38 cellular contexts compared by ENCODE assay signal in the genomic region with DNA sequence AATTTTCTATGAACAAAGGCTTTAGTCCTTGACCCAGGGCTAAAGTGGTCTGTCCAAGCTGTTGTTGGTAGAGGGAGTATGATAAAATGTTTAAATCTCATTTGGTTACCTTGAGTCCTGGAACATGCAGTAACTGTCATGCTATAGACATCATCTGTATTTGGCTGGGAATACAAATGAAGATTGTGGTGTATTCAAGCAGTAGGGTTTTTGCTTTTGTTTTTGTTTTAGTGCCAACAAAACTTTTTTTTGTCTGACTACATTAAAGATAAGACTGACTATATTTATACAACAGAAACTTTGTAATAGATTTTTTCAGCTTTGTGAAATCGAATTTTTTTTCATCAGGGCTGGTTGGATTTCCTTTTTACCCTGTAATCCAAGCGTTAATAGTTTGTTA.
"Had no signal": no experiment of that assay in that cellular context is flagged by ENCODE, and none has a peak within 500 bp of the region (broad histone marks: within the 10 kb centered on the region; RNA-seq: fewer than 3 reads in every experiment).

No MANE protein-coding gene starts in this region.

- H3K4me1 ChIP-seq: adrenal gland, ascending aorta, breast epithelium had no signal

- H3K4me1 Mint-ChIP-seq: activated naive CD4-positive, alpha-beta T cell treated with anti-CD3 and anti-CD28 coated beads, Interleukin-2, amount 50 U/mL, for 24 hours; activated naive CD8-positive, alpha-beta T cell treated with anti-CD3 and anti-CD28 coated beads for 36 hours; activated T-helper 17 cell treated with anti-CD3 and anti-CD28 coated beads, Interleukin-2, amount 50 U/mL, for 72 hours; central memory CD8-positive, alpha-beta T cell had no signal

- H3K36me3 ChIP-seq: adrenal gland, ascending aorta, brain microvascular endothelial cell, breast epithelium, cardiac muscle cell had no signal

- H3K9me3 ChIP-seq: adrenal gland, ascending aorta, body of pancreas, breast epithelium had no signal

- H3K27ac ChIP-seq: adrenal gland, ascending aorta, body of pancreas, brain microvascular endothelial cell, breast epithelium, cardiac muscle cell had no signal

- H3K27me3 ChIP-seq: adrenal gland, ascending aorta, body of pancreas, brain microvascular endothelial cell, breast epithelium, cardiac muscle cell had no signal

- H3K9me3 Mint-ChIP-seq: activated naive CD4-positive, alpha-beta T cell treated with anti-CD3 and anti-CD28 coated beads for 36 hours; activated naive CD4-positive, alpha-beta T cell treated with anti-CD3 and anti-CD28 coated beads, Interleukin-2, amount 10 ng/mL, durations not matched to agents 7 days and 5 days; activated naive CD4-positive, alpha-beta T cell treated with anti-CD3 and anti-CD28 coated beads, Interleukin-2, amount 50 U/mL, for 24 hours; activated naive CD4-positive, alpha-beta T cell treated with anti-CD3 and anti-CD28 coated beads, Interleukin-2, amount 50 U/mL, for 72 hours; activated naive CD8-positive, alpha-beta T cell treated with anti-CD3 and anti-CD28 coated beads for 36 hours; activated naive CD8-positive, alpha-beta T cell treated with anti-CD3 and anti-CD28 coated beads, Interleukin-2, amount 10 ng/mL, durations not matched to agents 7 days and 5 days; activated naive CD8-positive, alpha-beta T cell treated with anti-CD3 and anti-CD28 coated beads, Interleukin-2, amount 50 U/mL, for 24 hours; activated T-cell treated with anti-CD3 and anti-CD28 coated beads, Interleukin-2, amount 50 U/mL, for 24 hours; activated T-cell treated with anti-CD3 and anti-CD28 coated beads, Interleukin-2, amount 50 U/mL, for 4 hours; activated T-cell treated with anti-CD3 and anti-CD28 coated beads, Interleukin-2, amount 50 U/mL, for 72 hours; activated T-helper 1 cell treated with anti-CD3 and anti-CD28 coated beads, Interleukin-12 subunit alpha, Interleukin-12 subunit beta, Interleukin-2, Interleukin-4 antibody, amounts not matched to agents 30 ng/mL and 10 ng/mL and 1 ng/mL, durations not matched to agents 14 hours and 24 hours and 36 hours; activated T-helper 17 cell treated with anti-CD3 and anti-CD28 coated beads, Interleukin-2, amount 50 U/mL, for 72 hours; activated T-helper 2 cell treated with anti-CD3 and anti-CD28 coated beads, Interferon-gamma antibody, Interleukin-2, Interleukin-4, amounts not matched to agents 10 μg/mL and 5 μg/mL and 100 μg/mL, durations not matched to agents 14 hours and 24 hours and 36 hours; central memory CD8-positive, alpha-beta T cell had no signal

- ATAC-seq: activated naive CD4-positive, alpha-beta T cell treated with anti-CD3 and anti-CD28 coated beads, Interleukin-2, amount 50 U/mL, for 72 hours; activated naive CD8-positive, alpha-beta T cell treated with anti-CD3 and anti-CD28 coated beads, Interleukin-2, amount 50 U/mL, for 24 hours; activated T-cell treated with anti-CD3 and anti-CD28 coated beads, Interleukin-2, amount 50 U/mL, for 4 hours; activated T-cell treated with anti-CD3 and anti-CD28 coated beads, Interleukin-2, amount 50 U/mL, for 72 hours; activated T-helper 17 cell treated with anti-CD3 and anti-CD28 coated beads, Interleukin-2, amount 50 U/mL, for 72 hours; body of pancreas had no signal

- H3K27me3 Mint-ChIP-seq: activated naive CD4-positive, alpha-beta T cell treated with anti-CD3 and anti-CD28 coated beads, Interleukin-2, amount 50 U/mL, for 24 hours; activated naive CD8-positive, alpha-beta T cell; activated naive CD8-positive, alpha-beta T cell treated with anti-CD3 and anti-CD28 coated beads for 36 hours; activated naive CD8-positive, alpha-beta T cell treated with anti-CD3 and anti-CD28 coated beads, Interleukin-2, amount 10 ng/mL, durations not matched to agents 7 days and 5 days; activated naive CD8-positive, alpha-beta T cell treated with anti-CD3 and anti-CD28 coated beads, Interleukin-2, amount 50 U/mL, for 24 hours; activated T-cell treated with anti-CD3 and anti-CD28 coated beads, Interleukin-2, amount 50 U/mL, for 24 hours; activated T-helper 17 cell treated with anti-CD3 and anti-CD28 coated beads, Interleukin-2, amount 50 U/mL, for 72 hours; brain; central memory CD8-positive, alpha-beta T cell had no signal

- H3K27ac Mint-ChIP-seq: activated naive CD4-positive, alpha-beta T cell treated with anti-CD3 and anti-CD28 coated beads for 36 hours; activated naive CD4-positive, alpha-beta T cell treated with anti-CD3 and anti-CD28 coated beads, Interleukin-2, amount 10 ng/mL, durations not matched to agents 7 days and 5 days; activated naive CD4-positive, alpha-beta T cell treated with anti-CD3 and anti-CD28 coated beads, Interleukin-2, amount 50 U/mL, for 24 hours; activated naive CD4-positive, alpha-beta T cell treated with anti-CD3 and anti-CD28 coated beads, Interleukin-2, amount 50 U/mL, for 72 hours; activated naive CD8-positive, alpha-beta T cell; activated naive CD8-positive, alpha-beta T cell treated with anti-CD3 and anti-CD28 coated beads for 36 hours; activated naive CD8-positive, alpha-beta T cell treated with anti-CD3 and anti-CD28 coated beads, Interleukin-2, amount 10 ng/mL, durations not matched to agents 7 days and 5 days; activated naive CD8-positive, alpha-beta T cell treated with anti-CD3 and anti-CD28 coated beads, Interleukin-2, amount 50 U/mL, for 24 hours; activated T-cell treated with anti-CD3 and anti-CD28 coated beads, Interleukin-2, amount 50 U/mL, for 24 hours; activated T-cell treated with anti-CD3 and anti-CD28 coated beads, Interleukin-2, amount 50 U/mL, for 72 hours; activated T-helper 1 cell treated with anti-CD3 and anti-CD28 coated beads, Interleukin-12 subunit alpha, Interleukin-12 subunit beta, Interleukin-2, Interleukin-4 antibody, amounts not matched to agents 30 ng/mL and 10 ng/mL and 1 ng/mL, durations not matched to agents 14 hours and 24 hours and 36 hours; activated T-helper 17 cell treated with anti-CD3 and anti-CD28 coated beads, Interleukin-2, amount 50 U/mL, for 72 hours; activated T-helper 2 cell treated with anti-CD3 and anti-CD28 coated beads, Interferon-gamma antibody, Interleukin-2, Interleukin-4, amounts not matched to agents 10 μg/mL and 5 μg/mL and 100 μg/mL, durations not matched to agents 14 hours and 24 hours and 36 hours; brain had no signal

- H3K4me3 Mint-ChIP-seq: activated naive CD4-positive, alpha-beta T cell treated with anti-CD3 and anti-CD28 coated beads for 36 hours; activated naive CD4-positive, alpha-beta T cell treated with anti-CD3 and anti-CD28 coated beads, Interleukin-2, amount 10 ng/mL, durations not matched to agents 7 days and 5 days; activated naive CD4-positive, alpha-beta T cell treated with anti-CD3 and anti-CD28 coated beads, Interleukin-2, amount 50 U/mL, for 24 hours; activated naive CD8-positive, alpha-beta T cell; activated naive CD8-positive, alpha-beta T cell treated with anti-CD3 and anti-CD28 coated beads for 36 hours; activated naive CD8-positive, alpha-beta T cell treated with anti-CD3 and anti-CD28 coated beads, Interleukin-2, amount 10 ng/mL, durations not matched to agents 7 days and 5 days; activated naive CD8-positive, alpha-beta T cell treated with anti-CD3 and anti-CD28 coated beads, Interleukin-2, amount 50 U/mL, for 24 hours; activated T-cell treated with anti-CD3 and anti-CD28 coated beads, Interleukin-2, amount 50 U/mL, for 24 hours; activated T-cell treated with anti-CD3 and anti-CD28 coated beads, Interleukin-2, amount 50 U/mL, for 4 hours; activated T-cell treated with anti-CD3 and anti-CD28 coated beads, Interleukin-2, amount 50 U/mL, for 72 hours; activated T-helper 1 cell treated with anti-CD3 and anti-CD28 coated beads, Interleukin-12 subunit alpha, Interleukin-12 subunit beta, Interleukin-2, Interleukin-4 antibody, amounts not matched to agents 30 ng/mL and 10 ng/mL and 1 ng/mL, durations not matched to agents 14 hours and 24 hours and 36 hours; activated T-helper 17 cell treated with anti-CD3 and anti-CD28 coated beads, Interleukin-2, amount 50 U/mL, for 72 hours; brain; central memory CD8-positive, alpha-beta T cell had no signal

- H3K36me3 Mint-ChIP-seq: activated naive CD4-positive, alpha-beta T cell treated with anti-CD3 and anti-CD28 coated beads, Interleukin-2, amount 10 ng/mL, durations not matched to agents 7 days and 5 days; activated naive CD4-positive, alpha-beta T cell treated with anti-CD3 and anti-CD28 coated beads, Interleukin-2, amount 50 U/mL, for 24 hours; activated naive CD4-positive, alpha-beta T cell treated with anti-CD3 and anti-CD28 coated beads, Interleukin-2, amount 50 U/mL, for 72 hours; activated naive CD8-positive, alpha-beta T cell; activated naive CD8-positive, alpha-beta T cell treated with anti-CD3 and anti-CD28 coated beads for 36 hours; activated naive CD8-positive, alpha-beta T cell treated with anti-CD3 and anti-CD28 coated beads, Interleukin-2, amount 10 ng/mL, durations not matched to agents 7 days and 5 days had no signal

- DNase-seq: activated effector memory CD4-positive, alpha-beta T cell treated with anti-CD3 and anti-CD28 coated beads, Interleukin-2, amount 50 U/mL, for 16 hours; activated effector memory CD4-positive, alpha-beta T cell treated with Interleukin-2 at 50 U/mL for 16 hours; activated gamma-delta T cell; activated gamma-delta T cell treated with Interleukin-2 at 50 U/mL for 16 hours; activated naive CD4-positive, alpha-beta T cell; activated naive CD4-positive, alpha-beta T cell treated with anti-CD3 and anti-CD28 coated beads for 36 hours; activated naive CD4-positive, alpha-beta T cell treated with anti-CD3 and anti-CD28 coated beads, Interleukin-2, amount 10 ng/mL, durations not matched to agents 7 days and 5 days; activated naive CD4-positive, alpha-beta T cell treated with anti-CD3 and anti-CD28 coated beads, Interleukin-2, amount 50 U/mL, for 16 hours; activated naive CD4-positive, alpha-beta T cell treated with Interleukin-2 at 50 U/mL for 16 hours; activated naive CD8-positive, alpha-beta T cell treated with anti-CD3 and anti-CD28 coated beads for 36 hours; activated naive CD8-positive, alpha-beta T cell treated with anti-CD3 and anti-CD28 coated beads, Interleukin-2, amount 10 ng/mL, durations not matched to agents 7 days and 5 days; activated naive CD8-positive, alpha-beta T cell treated with anti-CD3 and anti-CD28 coated beads, Interleukin-2, amount 50 U/mL, for 24 hours; activated T-cell treated with anti-CD3 and anti-CD28 coated beads, Interleukin-2, amount 50 U/mL, for 1 hour; activated T-cell treated with anti-CD3 and anti-CD28 coated beads, Interleukin-2, amount 50 U/mL, for 24 hours; activated T-cell treated with anti-CD3 and anti-CD28 coated beads, Interleukin-2, amount 50 U/mL, for 4 hours; activated T-cell treated with anti-CD3 and anti-CD28 coated beads, Interleukin-2, amount 50 U/mL, for 48 hours; activated T-cell treated with anti-CD3 and anti-CD28 coated beads, Interleukin-2, amount 50 U/mL, for 72 hours; amniotic stem cell; amygdala; anterior cingulate cortex; aorta; brain microvascular endothelial cell; caudate nucleus; central memory CD4-positive, alpha-beta T cell; cerebellar nuclear complex had no signal

- H3K4me3 ChIP-seq: adrenal gland, ascending aorta, body of pancreas, breast epithelium, cardiac muscle cell had no signal
